Comparison of ENCODE assay signal across 12 cellular contexts in the genomic region with DNA sequence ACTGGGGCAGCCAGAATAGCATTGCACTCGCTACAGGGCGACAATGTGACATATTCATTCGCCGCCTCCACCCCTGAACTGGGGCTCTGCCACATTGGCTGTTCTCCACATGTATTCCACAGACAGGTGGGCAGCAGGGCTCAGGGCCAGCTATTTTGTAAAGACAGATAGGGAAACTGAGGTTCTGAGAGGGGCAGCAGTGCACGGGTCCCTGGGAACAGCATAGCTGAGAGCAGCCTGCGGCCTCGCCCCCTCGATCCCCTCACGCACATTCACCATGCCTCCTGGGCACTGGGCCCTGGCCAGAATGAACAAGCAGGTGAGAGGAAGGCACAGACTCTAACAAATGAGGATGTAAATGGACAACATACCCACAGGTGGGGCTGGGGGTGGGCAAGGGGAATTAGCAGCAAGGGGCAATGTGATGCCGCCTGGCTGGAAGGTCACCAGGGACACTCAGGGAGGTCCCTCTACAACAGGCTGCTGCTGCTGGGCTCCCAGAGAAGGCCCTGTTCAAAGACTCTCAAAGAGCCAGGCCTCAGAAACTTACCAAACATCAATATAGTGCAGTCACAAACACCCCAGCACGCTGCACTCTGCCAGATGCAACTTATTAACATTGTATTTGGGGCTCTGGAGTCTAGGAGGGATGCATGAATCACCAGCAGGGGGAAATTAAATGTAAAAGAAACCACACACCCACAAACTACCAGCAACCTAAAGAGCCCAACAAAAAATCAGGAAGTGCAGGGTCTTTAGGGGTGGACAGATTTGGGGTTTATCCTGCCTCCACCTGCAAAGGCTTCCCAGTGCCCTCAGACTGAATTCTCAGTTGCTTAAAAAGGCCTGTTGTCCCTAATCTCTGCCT.
DNase-seq lines count a peak whose midpoint lies in the region; ATAC-seq and TF ChIP-seq lines count a peak whose summit lies in the region.
"Had no signal": no experiment of that assay in that cellular context is flagged by ENCODE, and none has a peak within 500 bp of the region (broad histone marks: within the 10 kb centered on the region; RNA-seq: fewer than 3 reads in every experiment).

No MANE protein-coding gene starts in this region.

- H3K27me3 Mint-ChIP-seq in T-helper 17 cell, result peaks cover 12% of the 10 kb centered on the region

- H3K36me3 Mint-ChIP-seq in T-helper 17 cell (ENCODE audit: low read depth), result no peaks in the 10 kb centered on the region
- H3K36me3 Mint-ChIP-seq: CD8-positive, alpha-beta memory T cell had no signal

- no peaks in the 10 kb centered on the region for H3K9me3 ChIP-seq in T-helper 17 cell (ENCODE audit: control insufficient read depth, low read length, poor library complexity, severe bottlenecking)
- H3K9me3 ChIP-seq: Peyer's patch had no signal

- H3K4me1 Mint-ChIP-seq in T-helper 17 cell, result peaks cover 16% of the 10 kb centered on the region

- no peak overlapping the region for H3K4me3 Mint-ChIP-seq in T-helper 17 cell
- H3K4me3 Mint-ChIP-seq: CD8-positive, alpha-beta memory T cell had no signal

- peak; percentile 18 for DNase-seq in stimulated activated CD4-positive, alpha-beta T cell treated with anti-CD3 and anti-CD28 coated beads, Interleukin-4, amount 100 ng/mL, for 24 hours
- DNase-seq in stimulated activated CD4-positive, alpha-beta T cell treated with anti-CD3 and anti-CD28 coated beads, Interleukin-2, amount 100 ng/mL, for 48 hours, result no peak
- no peak for DNase-seq in T-helper 17 cell
- DNase-seq in fibroblast of pulmonary artery (ENCODE audit: low read depth), result no peak
- DNase-seq in kidney tubule cell (ENCODE audit: low spot score), result no peak
- no peak for DNase-seq in NCI-H1048 (lab: John Stamatoyannopoulos, UW)
- DNase-seq in medulla oblongata (ENCODE audit: extremely low spot score), result no peak
- DNase-seq: CD8-positive, alpha-beta memory T cell; NCI-H1417; Peyer's patch had no signal

- H3K4me3 ChIP-seq in fibroblast of pulmonary artery (replicated peaks; ENCODE audit: low read depth, low read length), result no peak overlapping the region
- H3K4me3 ChIP-seq: lung, Peyer's patch had no signal

- ATAC-seq in T-helper 17 cell, result no peak
- no peak for ATAC-seq in GM19395 (IDR thresholded peaks at IDR 0.05; ENCODE audit: unreplicated experiment)

- peak; percentile 17 for TF ChIP-seq CTCF in fibroblast of pulmonary artery (IDR thresholded peaks at IDR 0.05; ENCODE audit: low read length, missing control alignments)

- H3K27ac Mint-ChIP-seq in T-helper 17 cell, result peak overlapping the region; percentile 59
